1 cellular context compared by ENCODE assay signal in the genomic region with DNA sequence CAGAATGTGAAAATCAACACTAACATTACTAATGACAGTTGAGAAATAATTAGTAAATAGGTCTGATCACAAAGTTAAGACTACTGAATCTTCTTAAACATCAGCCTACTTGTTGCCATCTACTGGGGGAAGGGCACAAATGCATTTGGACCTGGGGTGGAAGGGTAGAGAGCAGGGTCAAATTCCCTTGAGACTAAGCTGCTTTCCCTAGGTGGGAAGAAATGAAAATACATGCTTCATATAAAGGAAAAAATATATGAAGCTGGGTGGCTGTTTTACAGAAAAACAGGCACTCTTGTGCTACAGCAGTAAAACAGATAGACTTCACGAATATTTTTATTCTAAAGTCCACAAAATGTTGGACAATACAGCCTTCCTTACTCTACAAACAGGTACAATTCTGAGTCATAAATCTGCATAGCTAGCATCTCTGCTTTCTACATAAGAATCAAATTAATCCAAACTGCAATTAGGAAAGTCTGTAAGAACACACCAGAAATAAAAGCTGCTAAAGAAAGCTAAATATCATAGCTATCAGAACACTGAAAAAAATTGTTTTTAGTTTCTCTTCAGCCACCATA.
TF ChIP-seq lines count a peak whose summit lies in the region.

No MANE protein-coding gene starts in this region.

TF ChIP-seq in endothelial cell of umbilical vein, 7 proteins besides CTCF, POLR2A, EP300 and RAD21:
- no peak for TF ChIP-seq MYC (IDR thresholded peaks at IDR 0.05; ENCODE audit: low read depth, low read length)
- no peak for TF ChIP-seq GATA2 (IDR thresholded peaks at IDR 0.05; ENCODE audit: insufficient read depth, insufficient read length, low read depth, low read length)
- TF ChIP-seq POLR2AphosphoS5 (IDR thresholded peaks at IDR 0.05; ENCODE audit: insufficient read depth, low read depth, low read length), result no peak
